ENCODE assay signal across 16 cellular contexts in the genomic region with DNA sequence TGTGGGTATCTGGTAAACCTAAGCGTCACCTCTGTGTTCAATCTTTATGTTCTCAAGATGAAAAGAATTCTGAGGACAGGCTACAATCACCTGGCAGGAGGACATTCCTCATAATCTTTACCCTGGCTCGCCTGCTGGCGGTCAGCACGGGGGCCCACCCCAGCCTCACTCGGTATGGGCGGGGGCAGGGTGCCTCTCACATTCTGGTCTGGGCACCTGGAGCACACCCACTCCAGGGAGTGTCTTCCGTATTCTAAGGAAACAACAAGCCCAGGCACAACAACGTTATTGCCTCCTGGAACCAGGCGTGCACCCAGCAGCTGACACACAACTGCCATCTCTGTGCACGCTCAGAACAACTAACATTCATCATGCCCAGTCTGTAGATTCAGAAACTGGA.
"Had no signal": no experiment of that assay in that cellular context is flagged by ENCODE, and none has a peak within 500 bp of the region (broad histone marks: within the 10 kb centered on the region; RNA-seq: fewer than 3 reads in every experiment).

No MANE protein-coding gene starts in this region.

- H3K27ac Mint-ChIP-seq: activated CD4-positive, alpha-beta memory T cell treated with anti-CD3 and anti-CD28 coated beads for 36 hours; activated naive CD8-positive, alpha-beta T cell treated with anti-CD3 and anti-CD28 coated beads, Interleukin-2, amount 50 U/mL, for 24 hours; stimulated activated effector memory CD8-positive, alpha-beta T cell treated with anti-CD3 and anti-CD28 coated beads, Interleukin-12 subunit alpha, Interleukin-12 subunit beta, amount 100 ng/mL, for 72 hours had no signal

- H3K36me3 ChIP-seq: heart left ventricle, left ventricle myocardium inferior, neural progenitor cell, SJCRH30 had no signal

- H3K4me2 ChIP-seq: neural progenitor cell had no signal

- ATAC-seq: activated naive CD8-positive, alpha-beta T cell treated with anti-CD3 and anti-CD28 coated beads, Interleukin-2, amount 50 U/mL, for 24 hours; stimulated activated effector memory CD8-positive, alpha-beta T cell treated with anti-CD3 and anti-CD28 coated beads, Interleukin-12 subunit alpha, Interleukin-12 subunit beta, amount 100 ng/mL, for 72 hours had no signal

- H3K4me1 ChIP-seq: left ventricle myocardium inferior, neural progenitor cell, SJCRH30 had no signal

- H3K9ac ChIP-seq: neural progenitor cell, parathyroid adenoma had no signal

- H2AFZ ChIP-seq: neural progenitor cell, parathyroid adenoma had no signal

- H3K36me3 Mint-ChIP-seq: activated CD4-positive, alpha-beta memory T cell treated with anti-CD3 and anti-CD28 coated beads for 36 hours; stimulated activated effector memory CD8-positive, alpha-beta T cell treated with anti-CD3 and anti-CD28 coated beads, Interleukin-12 subunit alpha, Interleukin-12 subunit beta, amount 100 ng/mL, for 72 hours had no signal

- DNase-seq: activated CD4-positive, alpha-beta memory T cell treated with anti-CD3 and anti-CD28 coated beads for 36 hours; activated naive CD4-positive, alpha-beta T cell; activated naive CD8-positive, alpha-beta T cell treated with anti-CD3 and anti-CD28 coated beads, Interleukin-2, amount 50 U/mL, for 24 hours; effector memory CD4-positive, alpha-beta T cell; foreskin fibroblast; left ventricle myocardium inferior; retina; SJCRH30; SW 1271; T-helper 9 cell had no signal

- H3K4me1 Mint-ChIP-seq: activated naive CD8-positive, alpha-beta T cell treated with anti-CD3 and anti-CD28 coated beads, Interleukin-2, amount 50 U/mL, for 24 hours had no signal

- H3K27me3 ChIP-seq: neural progenitor cell had no signal

- H3K9me3 Mint-ChIP-seq: activated CD4-positive, alpha-beta memory T cell treated with anti-CD3 and anti-CD28 coated beads for 36 hours; activated naive CD8-positive, alpha-beta T cell treated with anti-CD3 and anti-CD28 coated beads, Interleukin-2, amount 50 U/mL, for 24 hours; stimulated activated effector memory CD8-positive, alpha-beta T cell treated with anti-CD3 and anti-CD28 coated beads, Interleukin-12 subunit alpha, Interleukin-12 subunit beta, amount 100 ng/mL, for 72 hours had no signal

- H3K27ac ChIP-seq: coronary artery, left ventricle myocardium inferior, neural progenitor cell, parathyroid adenoma, SJCRH30 had no signal

- H3K9me3 ChIP-seq: SJCRH30 had no signal

- H3K4me3 ChIP-seq: left ventricle myocardium inferior, neural progenitor cell, SJCRH30, skin epidermis had no signal

- H3K4me3 Mint-ChIP-seq: activated CD4-positive, alpha-beta memory T cell treated with anti-CD3 and anti-CD28 coated beads for 36 hours; activated naive CD8-positive, alpha-beta T cell treated with anti-CD3 and anti-CD28 coated beads, Interleukin-2, amount 50 U/mL, for 24 hours; neural progenitor cell; stimulated activated effector memory CD8-positive, alpha-beta T cell treated with anti-CD3 and anti-CD28 coated beads, Interleukin-12 subunit alpha, Interleukin-12 subunit beta, amount 100 ng/mL, for 72 hours had no signal
